20 cellular contexts compared by ENCODE assay signal in the genomic region with DNA sequence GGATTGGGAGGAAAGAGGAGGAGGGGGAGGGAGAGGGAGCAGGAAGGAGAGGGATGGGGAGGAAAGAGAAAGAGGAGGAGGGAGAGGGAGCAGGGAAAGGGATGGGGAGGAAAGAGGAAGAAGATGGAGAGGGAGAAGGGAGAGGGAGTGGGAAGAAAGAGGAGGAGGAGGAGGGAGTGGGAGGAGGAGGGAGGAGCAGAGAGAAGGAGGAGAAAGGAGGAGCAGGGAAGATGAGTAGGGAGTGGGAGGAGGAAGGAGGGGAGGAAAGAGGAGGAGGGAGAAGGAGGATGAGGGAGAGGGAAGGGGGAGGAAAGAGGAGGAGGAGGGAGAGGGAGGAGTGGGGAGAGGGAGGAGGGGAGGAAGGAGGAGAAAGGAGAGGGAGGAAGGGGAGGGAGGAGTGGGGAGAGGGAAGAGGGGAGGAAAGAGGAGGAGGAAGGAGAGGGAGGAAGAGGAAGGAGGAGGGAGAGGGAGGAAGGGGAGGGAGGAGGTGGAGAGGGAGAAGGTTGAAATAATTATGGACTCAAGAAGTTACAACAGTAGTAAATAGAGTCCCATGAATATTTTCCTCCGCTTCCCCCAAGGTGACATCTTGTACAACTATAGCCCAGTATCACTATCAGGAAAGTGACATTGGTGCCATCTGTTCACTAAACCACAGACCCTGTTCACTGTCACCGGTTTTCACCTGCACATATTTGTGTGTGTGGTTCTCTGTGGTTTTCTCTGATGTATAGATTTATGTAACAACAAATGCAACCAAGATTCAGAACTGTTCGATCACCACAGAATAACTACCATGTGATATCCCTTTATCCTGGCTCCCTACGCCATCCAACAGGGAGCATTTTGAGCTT.
DNase-seq lines count a peak whose midpoint lies in the region; ATAC-seq, FAIRE-seq and TF ChIP-seq lines count a peak whose summit lies in the region.
"Had no signal": no experiment of that assay in that cellular context is flagged by ENCODE, and none has a peak within 500 bp of the region (broad histone marks: within the 10 kb centered on the region; RNA-seq: fewer than 3 reads in every experiment).

No MANE protein-coding gene starts in this region.

- TF ChIP-seq POLR2A in K562 (conservative IDR thresholded peaks at IDR 0.05), result no peak

- FAIRE-seq in K562 (lab: Jason Lieb, UNC), result no peak
- FAIRE-seq: A549, D721Med, GM12892, GM18507 had no signal

- no peak overlapping the region for H3K4me2 ChIP-seq in K562 (ENCODE audit: insufficient read depth, low read length)
- H3K4me2 ChIP-seq: A549 had no signal

- WGBS in K562 (ENCODE audit: insufficient coverage, low coverage, missing lambda C conversion rate), result 0% methylated on average over 4 of the region's 4 CpGs

- DNase-seq in NCI-H82 (lab: John Stamatoyannopoulos, UW), result peak; percentile 41
- DNase-seq in NCI-H82 treated with DMSO at 0.1 percent for 48 hours (lab: John Stamatoyannopoulos, UW; ENCODE audit: unreplicated experiment), result no peak
- peak; percentile 13 for DNase-seq in NAMALWA (ENCODE audit: low spot score)
- no peak for DNase-seq in K562 (ENCODE audit: extremely low read depth in 1 of 4, low spot score in 3 of 4)
- no peak for DNase-seq in HuH-7.5 (ENCODE audit: low spot score)
- no peak for DNase-seq in HFFc6
- DNase-seq: AML-193; Caco-2; CD4-positive, alpha-beta T cell; GDM1; GOT3; KBM-7 had no signal

- peaks cover 0 to 3% of the 10 kb centered on the region in 2 experiments; a peak in 1 of 5 replicates for H3K27me3 ChIP-seq in K562 (ENCODE audit: control insufficient read depth in 2 of 2, insufficient read depth in 2 of 2, low read length in 2 of 2)

- H3K4me1 Mint-ChIP-seq in HFFc6 (ENCODE audit: low read depth), result no peaks in the 10 kb centered on the region

- peaks cover 2% of the 10 kb centered on the region; the same call in 1 of the 2 replicates for H4K20me1 ChIP-seq in K562 (replicated peaks; ENCODE audit: control insufficient read depth, insufficient read depth, low read length)

- no peaks in the 10 kb centered on the region for H3K79me2 ChIP-seq in K562 (ENCODE audit: control insufficient read depth, insufficient read depth, low read length)

- TF ChIP-seq RAD21 in K562 (CRISPR knock-in tag; conservative IDR thresholded peaks at IDR 0.05 in 1 of 2, IDR thresholded peaks at IDR 0.05 in 1 of 2), result no peak

- no peak for TF ChIP-seq EP300 in K562 (IDR thresholded peaks at IDR 0.05; ENCODE audit: low read length)

- CTCF ChIA-PET in K562 (lab: Yijun Ruan, JAX; ENCODE audit: low intra/inter-chr PET ratio), result no interaction called here

- H3K9me3 ChIP-seq in K562 (replicated peaks; ENCODE audit: control insufficient read depth, insufficient read depth, low read depth, low read length), result no peaks in the 10 kb centered on the region
- H3K9me3 ChIP-seq: A549, Caco-2, HAP-1 had no signal

- no peak overlapping the region for H3K4me3 ChIP-seq in K562
- H3K4me3 ChIP-seq: A549, HAP-1 had no signal

- H3K4me1 ChIP-seq in K562 (replicated peaks in 1 of 2; ENCODE audit: control insufficient read depth in 2 of 2, insufficient read depth in 2 of 2, low read length in 2 of 2), result no peaks in the 10 kb centered on the region
- H3K4me1 ChIP-seq: A549, Caco-2, HAP-1 had no signal

- in situ Hi-C loops in K562 (cut with MboI), result no loop called here

- H3K27ac Mint-ChIP-seq in HFFc6, result no peak overlapping the region
- H3K27ac Mint-ChIP-seq: CD4-positive, alpha-beta T cell had no signal

- H3K9ac ChIP-seq in K562 (ENCODE audit: insufficient read depth in 1 of 2, low read depth in 2 of 2, low read length in 2 of 2), result no peak overlapping the region

- H3K9me3 Mint-ChIP-seq in HFFc6, result peaks cover 51% of the 10 kb centered on the region
- H3K9me3 Mint-ChIP-seq: CD4-positive, alpha-beta T cell had no signal

- no peaks in the 10 kb centered on the region for H3K9me1 ChIP-seq in K562 (ENCODE audit: control insufficient read depth, insufficient read depth, low read length)

- no TSS peak for BruUV-seq in K562 (replicated peaks; lab: Mats Ljungman, UMichigan)

- H3K27me3 Mint-ChIP-seq in HFFc6 (ENCODE audit: insufficient read depth), result no peaks in the 10 kb centered on the region; the same call in 1 of the 2 replicates

- POLR2A ChIA-PET in K562 (lab: Yijun Ruan, JAX), result no interaction called here

- ATAC-seq in K562 (no peak), HG03521 (IDR thresholded peaks at IDR 0.05; ENCODE audit: unreplicated experiment) (no peak)

- no peak overlapping the region for H2AFZ ChIP-seq in K562 (ENCODE audit: low read depth, low read length)

- no peaks in the 10 kb centered on the region for H3K36me3 ChIP-seq in K562 (ENCODE audit: control insufficient read depth, insufficient read depth, low read length)
- H3K36me3 ChIP-seq: HAP-1 had no signal

- no peak overlapping the region for H3K4me3 Mint-ChIP-seq in HFFc6
- H3K4me3 Mint-ChIP-seq: CD4-positive, alpha-beta T cell had no signal

- intact Hi-C loops in K562 (cut with micrococcal nuclease), result no loop called here

- no peak for TF ChIP-seq CTCF in K562 (IDR thresholded peaks at IDR 0.05 in 2 of 3, conservative IDR thresholded peaks at IDR 0.05 in 1 of 3; ENCODE audit: insufficient read depth in 2 of 3, low read depth in 1 of 3, low read length in 3 of 3)
- TF ChIP-seq CTCF in HFFc6 (IDR thresholded peaks at IDR 0.05), result no peak

- H3K36me3 Mint-ChIP-seq in HFFc6 (ENCODE audit: low read depth), result no peaks in the 10 kb centered on the region; the same call in 1 of the 2 replicates

- no peak overlapping the region for H3K27ac ChIP-seq in K562 (ENCODE audit: extremely low read depth, low read depth, low read length)
- H3K27ac ChIP-seq: 22Rv1, A549, C4-2B had no signal

TF ChIP-seq in K562, 482 proteins besides CTCF, POLR2A, EP300 and RAD21:
- TF ChIP-seq, protein P1, sequence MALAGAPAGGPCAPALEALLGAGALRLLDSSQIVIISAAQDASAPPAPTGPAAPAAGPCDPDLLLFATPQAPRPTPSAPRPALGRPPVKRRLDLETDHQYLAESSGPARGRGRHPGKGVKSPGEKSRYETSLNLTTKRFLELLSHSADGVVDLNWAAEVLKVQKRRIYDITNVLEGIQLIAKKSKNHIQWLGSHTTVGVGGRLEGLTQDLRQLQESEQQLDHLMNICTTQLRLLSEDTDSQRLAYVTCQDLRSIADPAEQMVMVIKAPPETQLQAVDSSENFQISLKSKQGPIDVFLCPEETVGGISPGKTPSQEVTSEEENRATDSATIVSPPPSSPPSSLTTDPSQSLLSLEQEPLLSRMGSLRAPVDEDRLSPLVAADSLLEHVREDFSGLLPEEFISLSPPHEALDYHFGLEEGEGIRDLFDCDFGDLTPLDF (CRISPR knock-in tag; IDR thresholded peaks at IDR 0.05), result no peak
- TF ChIP-seq MTA1 (IDR thresholded peaks at IDR 0.05; ENCODE audit: borderline replicate concordance), result no peak
- TF ChIP-seq ZNF57 (CRISPR knock-in tag; IDR thresholded peaks at IDR 0.05), result no peak
- TF ChIP-seq, protein P2, sequence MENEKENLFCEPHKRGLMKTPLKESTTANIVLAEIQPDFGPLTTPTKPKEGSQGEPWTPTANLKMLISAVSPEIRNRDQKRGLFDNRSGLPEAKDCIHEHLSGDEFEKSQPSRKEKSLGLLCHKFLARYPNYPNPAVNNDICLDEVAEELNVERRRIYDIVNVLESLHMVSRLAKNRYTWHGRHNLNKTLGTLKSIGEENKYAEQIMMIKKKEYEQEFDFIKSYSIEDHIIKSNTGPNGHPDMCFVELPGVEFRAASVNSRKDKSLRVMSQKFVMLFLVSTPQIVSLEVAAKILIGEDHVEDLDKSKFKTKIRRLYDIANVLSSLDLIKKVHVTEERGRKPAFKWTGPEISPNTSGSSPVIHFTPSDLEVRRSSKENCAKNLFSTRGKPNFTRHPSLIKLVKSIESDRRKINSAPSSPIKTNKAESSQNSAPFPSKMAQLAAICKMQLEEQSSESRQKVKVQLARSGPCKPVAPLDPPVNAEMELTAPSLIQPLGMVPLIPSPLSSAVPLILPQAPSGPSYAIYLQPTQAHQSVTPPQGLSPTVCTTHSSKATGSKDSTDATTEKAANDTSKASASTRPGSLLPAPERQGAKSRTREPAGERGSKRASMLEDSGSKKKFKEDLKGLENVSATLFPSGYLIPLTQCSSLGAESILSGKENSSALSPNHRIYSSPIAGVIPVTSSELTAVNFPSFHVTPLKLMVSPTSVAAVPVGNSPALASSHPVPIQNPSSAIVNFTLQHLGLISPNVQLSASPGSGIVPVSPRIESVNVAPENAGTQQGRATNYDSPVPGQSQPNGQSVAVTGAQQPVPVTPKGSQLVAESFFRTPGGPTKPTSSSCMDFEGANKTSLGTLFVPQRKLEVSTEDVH (IDR thresholded peaks at IDR 0.05; ENCODE audit: low read depth, partially characterized antibody), result no peak
- TF ChIP-seq, protein P3, sequence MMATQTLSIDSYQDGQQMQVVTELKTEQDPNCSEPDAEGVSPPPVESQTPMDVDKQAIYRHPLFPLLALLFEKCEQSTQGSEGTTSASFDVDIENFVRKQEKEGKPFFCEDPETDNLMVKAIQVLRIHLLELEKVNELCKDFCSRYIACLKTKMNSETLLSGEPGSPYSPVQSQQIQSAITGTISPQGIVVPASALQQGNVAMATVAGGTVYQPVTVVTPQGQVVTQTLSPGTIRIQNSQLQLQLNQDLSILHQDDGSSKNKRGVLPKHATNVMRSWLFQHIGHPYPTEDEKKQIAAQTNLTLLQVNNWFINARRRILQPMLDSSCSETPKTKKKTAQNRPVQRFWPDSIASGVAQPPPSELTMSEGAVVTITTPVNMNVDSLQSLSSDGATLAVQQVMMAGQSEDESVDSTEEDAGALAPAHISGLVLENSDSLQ (IDR thresholded peaks at IDR 0.05), result 0 out of 2 replicates have a peak, but pooled peaks have one; percentile 5
- TF ChIP-seq ZNF263 (CRISPR knock-in tag; IDR thresholded peaks at IDR 0.05; ENCODE audit: borderline replicate concordance), result peak; percentile 91
- TF ChIP-seq TFAM (CRISPR knock-in tag; conservative IDR thresholded peaks at IDR 0.05), result no peak

Comparison
In these comparisons a context has a peak if more than half of its experiments do, and no peak if none do; other contexts are left out.
1. DNase-seq: peak in NCI-H82 (single experiment) and NAMALWA (single experiment); none in NCI-H82 treated with DMSO at 0.1 percent for 48 hours (single experiment), K562 (0 of 4), HuH-7.5 (single experiment) and HFFc6 (single experiment).